In the genomic region with DNA sequence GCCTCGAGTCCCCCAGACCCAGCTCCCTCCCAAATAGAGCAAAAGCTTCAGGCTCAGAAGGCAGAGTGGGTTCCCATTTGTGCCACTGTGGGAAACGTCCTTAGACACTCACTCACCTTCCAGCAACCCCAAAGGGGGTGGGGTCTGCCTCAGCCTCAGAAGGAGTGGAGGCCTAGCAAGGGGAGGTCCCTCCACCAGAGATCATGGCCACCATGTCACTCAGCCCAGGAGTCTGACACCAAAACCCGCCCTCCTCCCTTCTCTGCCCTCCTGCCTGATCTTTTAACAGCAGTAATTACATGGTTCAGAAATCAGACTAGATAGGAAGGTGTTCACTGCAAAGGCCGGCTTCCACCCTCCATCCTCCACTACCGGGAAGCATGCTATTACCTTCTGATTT, we compare ENCODE assay signal across 27 cellular contexts. TPM values are rescaled to one million over a fixed set of nuclear protein-coding genes. Genes with fewer than 3 reads are reported as not detected.
"Had no signal": no experiment of that assay in that cellular context is flagged by ENCODE, and none has a peak within 500 bp of the region (broad histone marks: within the 10 kb centered on the region; RNA-seq: fewer than 3 reads in every experiment).

No MANE protein-coding gene starts in this region.

- H3K4me3 Mint-ChIP-seq: activated CD4-positive, alpha-beta T cell treated with anti-CD3 and anti-CD28 coated beads for 36 hours; activated CD4-positive, alpha-beta T cell treated with anti-CD3 and anti-CD28 coated beads, Interleukin-2, amount 10 ng/mL, durations not matched to agents 7 days and 5 days; activated CD8-positive, alpha-beta T cell treated with anti-CD3 and anti-CD28 coated beads, Interleukin-2, amount 10 ng/mL, durations not matched to agents 7 days and 5 days; activated naive CD4-positive, alpha-beta T cell treated with anti-CD3 and anti-CD28 coated beads, Interleukin-2, amount 50 U/mL, for 24 hours; activated naive CD8-positive, alpha-beta T cell treated with anti-CD3 and anti-CD28 coated beads, Interleukin-2, amount 10 ng/mL, durations not matched to agents 7 days and 5 days; activated T-cell treated with anti-CD3 and anti-CD28 coated beads, Interleukin-2, amount 50 U/mL, for 24 hours; WTC11 had no signal

- H3K36me3 Mint-ChIP-seq: activated naive CD4-positive, alpha-beta T cell treated with anti-CD3 and anti-CD28 coated beads, Interleukin-2, amount 50 U/mL, for 24 hours; activated naive CD8-positive, alpha-beta T cell treated with anti-CD3 and anti-CD28 coated beads, Interleukin-2, amount 10 ng/mL, durations not matched to agents 7 days and 5 days; WTC11 had no signal

- H3K27me3 ChIP-seq: body of pancreas, Peyer's patch had no signal

- H3K27ac Mint-ChIP-seq: activated CD4-positive, alpha-beta T cell treated with anti-CD3 and anti-CD28 coated beads for 36 hours; activated CD4-positive, alpha-beta T cell treated with anti-CD3 and anti-CD28 coated beads, Interleukin-2, amount 10 ng/mL, durations not matched to agents 7 days and 5 days; activated CD8-positive, alpha-beta T cell treated with anti-CD3 and anti-CD28 coated beads, Interleukin-2, amount 10 ng/mL, durations not matched to agents 7 days and 5 days; activated naive CD4-positive, alpha-beta T cell treated with anti-CD3 and anti-CD28 coated beads, Interleukin-2, amount 50 U/mL, for 24 hours; activated naive CD8-positive, alpha-beta T cell treated with anti-CD3 and anti-CD28 coated beads, Interleukin-2, amount 10 ng/mL, durations not matched to agents 7 days and 5 days; activated T-cell treated with anti-CD3 and anti-CD28 coated beads, Interleukin-2, amount 50 U/mL, for 24 hours; activated T-helper 2 cell treated with anti-CD3 and anti-CD28 coated beads, Interferon-gamma antibody, Interleukin-2, Interleukin-4, amounts not matched to agents 10 μg/mL and 5 μg/mL and 100 μg/mL, durations not matched to agents 14 hours and 24 hours and 36 hours; WTC11 had no signal

- H3K9me3 Mint-ChIP-seq: activated CD4-positive, alpha-beta T cell treated with anti-CD3 and anti-CD28 coated beads, Interleukin-2, amount 10 ng/mL, durations not matched to agents 7 days and 5 days; activated naive CD4-positive, alpha-beta T cell treated with anti-CD3 and anti-CD28 coated beads, Interleukin-2, amount 50 U/mL, for 24 hours; activated naive CD8-positive, alpha-beta T cell treated with anti-CD3 and anti-CD28 coated beads, Interleukin-2, amount 10 ng/mL, durations not matched to agents 7 days and 5 days; activated T-cell treated with anti-CD3 and anti-CD28 coated beads, Interleukin-2, amount 50 U/mL, for 24 hours; activated T-helper 2 cell treated with anti-CD3 and anti-CD28 coated beads, Interferon-gamma antibody, Interleukin-2, Interleukin-4, amounts not matched to agents 10 μg/mL and 5 μg/mL and 100 μg/mL, durations not matched to agents 14 hours and 24 hours and 36 hours had no signal

- H3K36me3 ChIP-seq: breast epithelium, Peyer's patch had no signal

- H3K4me3 ChIP-seq: body of pancreas, breast epithelium, Peyer's patch had no signal

- DNase-seq: activated CD4-positive, alpha-beta T cell treated with anti-CD3 and anti-CD28 coated beads for 36 hours; activated CD4-positive, alpha-beta T cell treated with anti-CD3 and anti-CD28 coated beads, Interleukin-2, amount 10 ng/mL, durations not matched to agents 7 days and 5 days; activated CD4-positive, alpha-beta T cell treated with anti-CD3 and anti-CD28 coated beads, Interleukin-2, amount 50 U/mL, for 48 hours; activated CD8-positive, alpha-beta T cell treated with anti-CD3 and anti-CD28 coated beads, Interleukin-2, amount 10 ng/mL, durations not matched to agents 7 days and 5 days; activated gamma-delta T cell; activated naive CD4-positive, alpha-beta T cell treated with Interleukin-2 at 50 U/mL for 16 hours; activated naive CD8-positive, alpha-beta T cell treated with anti-CD3 and anti-CD28 coated beads, Interleukin-2, amount 10 ng/mL, durations not matched to agents 7 days and 5 days; activated T-cell treated with anti-CD3 and anti-CD28 coated beads, Interleukin-2, amount 50 U/mL, for 24 hours; body of pancreas; cerebellar nuclear complex; Karpas-422; KBM-7; NCI-H1105; NCI-H187 treated with DMSO at 0.1 percent for 48 hours; NCI-H2081; NCI-H2171 treated with DMSO at 0.1 percent for 48 hours; NCI-H510A; NCI-H526; NCI-H774; PC-3; SIG-M5 had no signal

RNA-seq across cellular contexts. Expression of a gene that starts 33.7 kb away (rescaled TPM):
- total RNA-seq: MCF 10A had no signal
